8 cellular contexts compared by ENCODE assay signal in genomic region chr14:45135181-45135580, GRCh38. TPM values are rescaled to one million over a fixed set of nuclear protein-coding genes. Genes with fewer than 3 reads are reported as not detected.
DNase-seq lines count a peak whose midpoint lies in the region; ATAC-seq and TF ChIP-seq lines count a peak whose summit lies in the region.

No MANE protein-coding gene starts in this region.

- peak overlapping the region; percentile 89 for H3K4me3 ChIP-seq in MG63
- peak overlapping the region; percentile 38 to 88 for H3K4me3 ChIP-seq in cardiac fibroblast (replicated peaks in 1 of 2; ENCODE audit: low read depth in 2 of 2, low read length in 2 of 2)

- peaks cover 5% of the 10 kb centered on the region for H3K36me3 ChIP-seq in MG63

- H3K36me3 Mint-ChIP-seq in Calu3 (ENCODE audit: insufficient read depth, unreplicated experiment) (peaks cover 35% of the 10 kb centered on the region), mesothelial cell of epicardium (no peaks in the 10 kb centered on the region)

- DNase-seq in Calu3 (no peak), MG63 (no peak), cardiac fibroblast (ENCODE audit: low read depth in 2 of 2) (peak in 1 of 2 donors; percentile 55), mesothelial cell of epicardium (ENCODE audit: low spot score in 2 of 2, unreplicated experiment in 2 of 2) (no peak), NCI-H2081 (lab: John Stamatoyannopoulos, UW) (no peak)

- H3K9me3 Mint-ChIP-seq in Calu3 (ENCODE audit: low read depth, unreplicated experiment) (no peaks in the 10 kb centered on the region), mesothelial cell of epicardium (no peaks in the 10 kb centered on the region)

- H3K4me3 Mint-ChIP-seq in Calu3 (ENCODE audit: low read depth, unreplicated experiment): peak overlapping the region; percentile 96
- H3K4me3 Mint-ChIP-seq in mesothelial cell of epicardium: peak overlapping the region; percentile 98

- H3K27me3 Mint-ChIP-seq in Calu3 (ENCODE audit: unreplicated experiment) (no peaks in the 10 kb centered on the region), mesothelial cell of epicardium (ENCODE audit: low read depth) (no peaks in the 10 kb centered on the region)

- H3K27ac Mint-ChIP-seq in Calu3 (ENCODE audit: unreplicated experiment): peak overlapping the region; percentile 93
- peak overlapping the region; percentile 99 for H3K27ac Mint-ChIP-seq in mesothelial cell of epicardium

- TF ChIP-seq CTCF in Calu3 (IDR thresholded peaks at IDR 0.05; ENCODE audit: unreplicated experiment) (no peak), cardiac fibroblast (IDR thresholded peaks at IDR 0.05; ENCODE audit: low read depth, low read length) (no peak), mesothelial cell of epicardium (IDR thresholded peaks at IDR 0.05; ENCODE audit: unreplicated experiment) (no peak)

- no peak for ATAC-seq in GM18502 (IDR thresholded peaks at IDR 0.05; ENCODE audit: poor library complexity, unreplicated experiment)
- no peak for ATAC-seq in GM18909 (IDR thresholded peaks at IDR 0.05; ENCODE audit: poor library complexity, unreplicated experiment)
- no peak for ATAC-seq in GM18873 (IDR thresholded peaks at IDR 0.05; ENCODE audit: low FRiP score, unreplicated experiment)

- H3K27me3 ChIP-seq in MG63: no peaks in the 10 kb centered on the region

- intact Hi-C loops in Calu3 (cut with micrococcal nuclease; ENCODE audit: unreplicated experiment): loop anchor here (2.0 kb wide), 2 partner anchors 174 to 222 kb away; partner anchors contain the start of gene KLHL28

- peaks cover 16% of the 10 kb centered on the region for H3K4me1 Mint-ChIP-seq in Calu3 (ENCODE audit: low read depth, unreplicated experiment)
- peaks cover 36% of the 10 kb centered on the region for H3K4me1 Mint-ChIP-seq in mesothelial cell of epicardium

- no TSS peak for BruUV-seq in Calu3 (replicated peaks; lab: Mats Ljungman, UMichigan)

- CTCF ChIA-PET in Calu3 (lab: Charles Lee): no interaction called here

- no peaks in the 10 kb centered on the region for H3K9me3 ChIP-seq in MG63

RNA-seq across cellular contexts. Expression of gene FANCM, which starts 0.5 kb away (rescaled TPM):
- total RNA-seq in Calu3 (2022) (11.4 and 14.6 TPM in 2 replicates), mesothelial cell of epicardium (7.5 to 9.9 TPM (median 8.0 TPM) in 3 replicates)
- 2.2 and 6.1 TPM in 2 replicates for total RNA-seq in MG63 (2014; rRNA removed; shearing (Covaris generic); ENCODE audit: low replicate concordance)

RNA-seq across cellular contexts. Expression of gene FKBP3, which starts 0.9 kb away (rescaled TPM):
- 68.9 and 72.8 TPM in 2 replicates for total RNA-seq in Calu3 (2022)
- 22.4 and 49.9 TPM in 2 replicates for total RNA-seq in MG63 (2014; rRNA removed; shearing (Covaris generic); ENCODE audit: low replicate concordance)
- 67.9 to 74.3 TPM (median 73.4 TPM) in 3 replicates for total RNA-seq in mesothelial cell of epicardium

RNA-seq across cellular contexts. Expression of gene PRPF39, which starts 51.3 kb away (rescaled TPM):
- 34.2 and 35.8 TPM in 2 replicates for total RNA-seq in Calu3 (2022)
- 9.3 and 29.0 TPM in 2 replicates for total RNA-seq in MG63 (2014; rRNA removed; shearing (Covaris generic); ENCODE audit: low replicate concordance)
- 73.5 to 82.4 TPM (median 76.1 TPM) in 3 replicates for total RNA-seq in mesothelial cell of epicardium
